ENCODE assay signal across 8 cellular contexts in genomic region chr6:148760143-148760505, GRCh38. TPM values are rescaled to one million over a fixed set of nuclear protein-coding genes. Genes with fewer than 3 reads are reported as not detected.
DNase-seq lines count a peak whose midpoint lies in the region; ATAC-seq and TF ChIP-seq lines count a peak whose summit lies in the region.
"Had no signal": no experiment of that assay in that cellular context is flagged by ENCODE, and none has a peak within 500 bp of the region (broad histone marks: within the 10 kb centered on the region; RNA-seq: fewer than 3 reads in every experiment).

No MANE protein-coding gene starts in this region.

- H2AFZ ChIP-seq in smooth muscle cell (ENCODE audit: low read depth): no peak overlapping the region

- H3K36me3 ChIP-seq in smooth muscle cell (ENCODE audit: low read depth): no peaks in the 10 kb centered on the region

- ATAC-seq in effector memory CD8-positive, alpha-beta T cell (replicated peaks): no peak

- peaks cover 76% of the 10 kb centered on the region for H3K79me2 ChIP-seq in smooth muscle cell (ENCODE audit: low read depth)

- DNase-seq in effector memory CD8-positive, alpha-beta T cell: peak in 1 of 3 experiments; percentile 3
- DNase-seq in smooth muscle cell (lab: John Stamatoyannopoulos, UW; ENCODE audit: unreplicated experiment) (no peak), RKO (ENCODE audit: low spot score) (no peak), NCI-H510A (lab: John Stamatoyannopoulos, UW) (no peak), NCI-H2029 treated with DMSO at 0.1 percent for 48 hours (lab: John Stamatoyannopoulos, UW) (no peak)
- DNase-seq: mucosa of descending colon had no signal

- H3K27me3 ChIP-seq in smooth muscle cell (ENCODE audit: low read depth): no peaks in the 10 kb centered on the region

- peaks cover 64 to 81% (median 64%) of the 10 kb centered on the region in 3 donors for H3K4me1 Mint-ChIP-seq in IgD-negative memory B cell
- H3K4me1 Mint-ChIP-seq in effector memory CD8-positive, alpha-beta T cell (ENCODE audit: low read depth in 2 of 2): peaks cover 49 to 67% of the 10 kb centered on the region in 2 donors

- peak overlapping the region; percentile 82 for H3K27ac ChIP-seq in smooth muscle cell (ENCODE audit: low read depth)

- H3K4me3 Mint-ChIP-seq in IgD-negative memory B cell: peak overlapping the region; percentile 82 to 92 (median 87)
- peak overlapping the region; percentile 83 to 85 for H3K4me3 Mint-ChIP-seq in effector memory CD8-positive, alpha-beta T cell

- peak overlapping the region; percentile 98 for H3K27ac Mint-ChIP-seq in IgD-negative memory B cell
- H3K27ac Mint-ChIP-seq in effector memory CD8-positive, alpha-beta T cell: peak overlapping the region; percentile 95 to 96

- peaks cover 13% of the 10 kb centered on the region for H3K4me1 ChIP-seq in smooth muscle cell (ENCODE audit: low read depth)

- H3K9me3 ChIP-seq in smooth muscle cell (replicated peaks; ENCODE audit: low read depth): no peaks in the 10 kb centered on the region
- H3K9me3 ChIP-seq: mucosa of descending colon had no signal

- peak overlapping the region; percentile 66 for H3K9ac ChIP-seq in smooth muscle cell (ENCODE audit: low read depth)

- H3K4me3 ChIP-seq in GM08714 (ENCODE audit: low read length) (peak overlapping the region; percentile 89), smooth muscle cell (peak overlapping the region; percentile 33)
- H3K4me3 ChIP-seq: mucosa of descending colon had no signal

- peaks cover 2% of the 10 kb centered on the region for H3K27me3 Mint-ChIP-seq in IgD-negative memory B cell
- no peaks in the 10 kb centered on the region for H3K27me3 Mint-ChIP-seq in effector memory CD8-positive, alpha-beta T cell

- peak overlapping the region; percentile 77 for H3K4me2 ChIP-seq in smooth muscle cell

- peaks cover 27% of the 10 kb centered on the region for H4K20me1 ChIP-seq in smooth muscle cell (ENCODE audit: low read depth)

- H3K9me3 Mint-ChIP-seq in IgD-negative memory B cell: peaks cover 0 to 6% (median 0%) of the 10 kb centered on the region in 3 donors
- H3K9me3 Mint-ChIP-seq in effector memory CD8-positive, alpha-beta T cell: no peaks in the 10 kb centered on the region

- peaks cover 11% of the 10 kb centered on the region for H3F3A ChIP-seq in smooth muscle cell (ENCODE audit: low read depth)

- TF ChIP-seq CTCF in smooth muscle cell (IDR thresholded peaks at IDR 0.05; ENCODE audit: borderline replicate concordance, insufficient read depth, poor library complexity, severe bottlenecking): no peak

- H3K36me3 Mint-ChIP-seq in IgD-negative memory B cell: peaks cover 2% of the 10 kb centered on the region
- H3K36me3 Mint-ChIP-seq in effector memory CD8-positive, alpha-beta T cell (ENCODE audit: insufficient read depth): peaks cover 28% of the 10 kb centered on the region

- 87% methylated on average over 3 of the region's 3 CpGs for WGBS in smooth muscle cell (ENCODE audit: low lambda C conversion rate)

RNA-seq across cellular contexts. Expression of gene UST, which starts 13.3 kb away (rescaled TPM):
- polyA plus RNA-seq in IgD-negative memory B cell: 1.3 TPM
- total RNA-seq in smooth muscle cell: 19.5 and 23.3 TPM in 2 replicates
- 15.3 and 16.1 TPM in 2 replicates for polyA plus RNA-seq in smooth muscle cell
